11 cellular contexts compared by ENCODE assay signal in genomic region chr7:16816820-16817219, GRCh38. TPM values are rescaled to one million over a fixed set of nuclear protein-coding genes. Genes with fewer than 3 reads are reported as not detected.
DNase-seq lines count a peak whose midpoint lies in the region; ATAC-seq and TF ChIP-seq lines count a peak whose summit lies in the region.
"Had no signal": no experiment of that assay in that cellular context is flagged by ENCODE, and none has a peak within 500 bp of the region (broad histone marks: within the 10 kb centered on the region; RNA-seq: fewer than 3 reads in every experiment).

No MANE protein-coding gene starts in this region.

- TF ChIP-seq CTCF in right atrium auricular region (IDR thresholded peaks at IDR 0.05): no peak
- TF ChIP-seq CTCF in upper lobe of right lung (IDR thresholded peaks at IDR 0.05): no peak

- peak; percentile 71 for ATAC-seq in Right ventricle myocardium inferior
- peak; percentile 37 for ATAC-seq in left colon
- ATAC-seq in upper lobe of right lung: peak; percentile 37
- no peak for ATAC-seq in GM18502 (IDR thresholded peaks at IDR 0.05; ENCODE audit: poor library complexity, unreplicated experiment)
- no peak for ATAC-seq in stimulated activated naive CD8-positive, alpha-beta T cell treated with anti-CD3 and anti-CD28 coated beads, Interleukin-15, amount 100 ng/mL, for 72 hours

- no peak overlapping the region for H3K4me3 Mint-ChIP-seq in stimulated activated naive CD8-positive, alpha-beta T cell treated with anti-CD3 and anti-CD28 coated beads, Interleukin-15, amount 100 ng/mL, for 72 hours

- H3K4me3 ChIP-seq in right atrium auricular region (no peak overlapping the region), upper lobe of right lung (no peak overlapping the region)

- H3K4me1 ChIP-seq in right atrium auricular region: no peaks in the 10 kb centered on the region
- H3K4me1 ChIP-seq in upper lobe of right lung: no peaks in the 10 kb centered on the region

- H3K27me3 ChIP-seq in right atrium auricular region (no peaks in the 10 kb centered on the region), upper lobe of right lung (no peaks in the 10 kb centered on the region)

- intact Hi-C loops in Right ventricle myocardium inferior (cut with DNase I) (no loop called here), left colon (cut with DNase I, micrococcal nuclease) (no loop called here), upper lobe of right lung (cut with DNase I) (no loop called here)

- DNase-seq in Right ventricle myocardium inferior (ENCODE audit: missing footprints): no peak
- no peak for DNase-seq in right atrium auricular region (ENCODE audit: low spot score)
- DNase-seq in SKM-1 (lab: John Stamatoyannopoulos, UW; ENCODE audit: unreplicated experiment): peak; percentile 66
- DNase-seq in left colon: no peak
- no peak for DNase-seq in upper lobe of right lung
- DNase-seq in stimulated activated naive CD8-positive, alpha-beta T cell treated with anti-CD3 and anti-CD28 coated beads, Interleukin-15, amount 100 ng/mL, for 72 hours: no peak
- DNase-seq in activated gamma-delta T cell (lab: John Stamatoyannopoulos, UW): no peak
- DNase-seq: activated CD4-positive, alpha-beta T cell treated with anti-CD3 and anti-CD28 coated beads, Interleukin-2, amount 50 U/mL, for 4 hours; erythroblast; T-helper 1 cell had no signal

- H3K9me3 ChIP-seq in right atrium auricular region (no peaks in the 10 kb centered on the region), upper lobe of right lung (no peaks in the 10 kb centered on the region)

- H3K9me3 Mint-ChIP-seq in stimulated activated naive CD8-positive, alpha-beta T cell treated with anti-CD3 and anti-CD28 coated beads, Interleukin-15, amount 100 ng/mL, for 72 hours: no peaks in the 10 kb centered on the region

- no peak overlapping the region for H3K27ac Mint-ChIP-seq in stimulated activated naive CD8-positive, alpha-beta T cell treated with anti-CD3 and anti-CD28 coated beads, Interleukin-15, amount 100 ng/mL, for 72 hours

- H3K27ac ChIP-seq in right atrium auricular region (no peak overlapping the region), upper lobe of right lung (no peak overlapping the region)

- no peaks in the 10 kb centered on the region for H3K36me3 ChIP-seq in right atrium auricular region
- H3K36me3 ChIP-seq in upper lobe of right lung: no peaks in the 10 kb centered on the region

- peaks cover 10% of the 10 kb centered on the region for H3K27me3 Mint-ChIP-seq in stimulated activated naive CD8-positive, alpha-beta T cell treated with anti-CD3 and anti-CD28 coated beads, Interleukin-15, amount 100 ng/mL, for 72 hours

- no peaks in the 10 kb centered on the region for H3K4me1 Mint-ChIP-seq in stimulated activated naive CD8-positive, alpha-beta T cell treated with anti-CD3 and anti-CD28 coated beads, Interleukin-15, amount 100 ng/mL, for 72 hours

RNA-seq across cellular contexts. Expression of gene AGR2, which starts 12.0 kb away (rescaled TPM):
- total RNA-seq in Right ventricle myocardium inferior: not detected
- total RNA-seq in right atrium auricular region: not detected
- 1,000 to 10,000 TPM in 1 of 2 donors, 100 to 1,000 TPM in 1; 725 to 1,046 TPM for total RNA-seq in left colon
- total RNA-seq in upper lobe of right lung: 66.3 TPM

Comparison
In these comparisons a context has a peak if more than half of its experiments do, and no peak if none do; other contexts are left out.
1. ATAC-seq: peak in Right ventricle myocardium inferior (single experiment), left colon (single experiment) and upper lobe of right lung (single experiment); none in GM18502 (single experiment) and stimulated activated naive CD8-positive, alpha-beta T cell treated with anti-CD3 and anti-CD28 coated beads, Interleukin-15, amount 100 ng/mL, for 72 hours (single experiment).
2. RNA of gene AGR2, which starts 12.0 kb away (total RNA-seq): 725 to 1,046 TPM in left colon and 66.3 TPM in upper lobe of right lung (single experiment); not detected in Right ventricle myocardium inferior (single experiment) and not detected in right atrium auricular region; every median in the first group is over 10 times any median in the second.